Comparison of ENCODE assay signal across 8 cellular contexts in genomic region chrX:102516314-102516936, GRCh38. TPM values are rescaled to one million over a fixed set of nuclear protein-coding genes. Genes with fewer than 3 reads are reported as not detected.
A peak's percentile ranks its signal among the peaks of the same experiment; 100 is the strongest.
DNase-seq lines count a peak whose midpoint lies in the region; ATAC-seq, FAIRE-seq and TF ChIP-seq lines count a peak whose summit lies in the region.

Gene TMSB15A, minus strand, starts transcription at chrX:102516739.

- peaks cover 23% of the 10 kb centered on the region for H3K36me3 Mint-ChIP-seq in neural progenitor cell

- H2AFZ ChIP-seq in neural progenitor cell (replicated peaks) = peak within 1 kb of the TSS; percentile 2

- no peak within 1 kb of the TSS for H3K27ac ChIP-seq in A549
- peak within 1 kb of the TSS; percentile 84 for H3K27ac ChIP-seq in neural progenitor cell

- peaks cover 5% of the 10 kb centered on the region for H4K20me1 ChIP-seq in neural progenitor cell (ENCODE audit: low read depth)

- TF ChIP-seq RAD21 in A549 (conservative IDR thresholded peaks at IDR 0.05 in 1 of 2, IDR thresholded peaks at IDR 0.05 in 1 of 2) = no peak

- H3K4me2 ChIP-seq in A549 = peak within 1 kb of the TSS; percentile 96
- H3K4me2 ChIP-seq in neural progenitor cell = peak within 1 kb of the TSS; percentile 86

- TF ChIP-seq POLR2A in A549 (IDR thresholded peaks at IDR 0.05; ENCODE audit: low read length) = no peak

- POLR2A ChIA-PET in A549 (lab: Yijun Ruan, JAX) = no interaction called here

- TF ChIP-seq CTCF in A549 (IDR thresholded peaks at IDR 0.05) (no peak), foreskin fibroblast (IDR thresholded peaks at IDR 0.05; ENCODE audit: low read depth, low read length) (no peak), neural progenitor cell (IDR thresholded peaks at IDR 0.05) (no peak)

- TF ChIP-seq EP300 in A549 (IDR thresholded peaks at IDR 0.05) = no peak

- peaks cover 12% of the 10 kb centered on the region for H3K36me3 ChIP-seq in neural progenitor cell

- H3K79me2 ChIP-seq in neural progenitor cell (ENCODE audit: low read depth) = peaks cover 28% of the 10 kb centered on the region

- WGBS in A549 (ENCODE audit: missing lambda C conversion rate) = no CpG with 5 or more reads among the region's 50 CpGs

- DNase-seq in A549 (ENCODE audit: low read depth in 1 of 2, low spot score in 1 of 2) (peak; percentile 33 to 53), HTR-8/SVneo (ENCODE audit: insufficient read length, low spot score) (peak; percentile 15), RPMI8226 (peak; percentile 5), foreskin fibroblast (peak; percentile 23 to 70), neural progenitor cell (ENCODE audit: low spot score) (peak; percentile 90)
- peak in 3 of 4 experiments; percentile 4 to 49 (median 11) for DNase-seq in activated naive CD4-positive, alpha-beta T cell (lab: John Stamatoyannopoulos, UW)
- peak; percentile 28 to 34 for DNase-seq in stimulated activated naive CD8-positive, alpha-beta T cell treated with anti-CD3 and anti-CD28 coated beads, Interleukin-15, amount 100 ng/mL, for 72 hours

- H3K27ac Mint-ChIP-seq in neural progenitor cell = peak within 1 kb of the TSS; percentile 92
- no peak within 1 kb of the TSS for H3K27ac Mint-ChIP-seq in stimulated activated naive CD8-positive, alpha-beta T cell treated with anti-CD3 and anti-CD28 coated beads, Interleukin-15, amount 100 ng/mL, for 72 hours

- H3K4me3 ChIP-seq in A549 (peak within 1 kb of the TSS; percentile 42), foreskin fibroblast (ENCODE audit: low read depth in 1 of 2, low read length in 2 of 2) (peak within 1 kb of the TSS; percentile 43 to 61), neural progenitor cell (peak within 1 kb of the TSS; percentile 75)

- H3K9ac ChIP-seq in neural progenitor cell = peak within 1 kb of the TSS; percentile 68

- H3K4me1 ChIP-seq in A549 (no peaks in the 10 kb centered on the region), neural progenitor cell (peaks cover 7% of the 10 kb centered on the region)

- CTCF ChIA-PET in A549 (lab: Yijun Ruan, JAX) = interaction anchor here (1.0 kb wide), 1 partner anchor 319 kb away, joined by 3 read pairs; no protein-coding TSS in a partner anchor

- ATAC-seq in A549 (peak; percentile 95 to 96), GM19328 (IDR thresholded peaks at IDR 0.05; ENCODE audit: unreplicated experiment) (peak; percentile 83)
- ATAC-seq in stimulated activated naive CD8-positive, alpha-beta T cell treated with anti-CD3 and anti-CD28 coated beads, Interleukin-15, amount 100 ng/mL, for 72 hours = peak; percentile 95

- H3K4me3 Mint-ChIP-seq in neural progenitor cell = peak within 1 kb of the TSS; percentile 92
- H3K4me3 Mint-ChIP-seq in stimulated activated naive CD8-positive, alpha-beta T cell treated with anti-CD3 and anti-CD28 coated beads, Interleukin-15, amount 100 ng/mL, for 72 hours = peak within 1 kb of the TSS; percentile 85 to 90

- FAIRE-seq in A549 (lab: Jason Lieb, UNC) = no peak
- no peak for FAIRE-seq in HTR-8/SVneo (lab: Jason Lieb, UNC)

- peaks cover 14% of the 10 kb centered on the region for H3K9me3 Mint-ChIP-seq in neural progenitor cell
- no peaks in the 10 kb centered on the region for H3K9me3 Mint-ChIP-seq in stimulated activated naive CD8-positive, alpha-beta T cell treated with anti-CD3 and anti-CD28 coated beads, Interleukin-15, amount 100 ng/mL, for 72 hours

- H3K27me3 Mint-ChIP-seq in neural progenitor cell (ENCODE audit: insufficient read depth, low read depth) = no peaks in the 10 kb centered on the region
- H3K27me3 Mint-ChIP-seq in stimulated activated naive CD8-positive, alpha-beta T cell treated with anti-CD3 and anti-CD28 coated beads, Interleukin-15, amount 100 ng/mL, for 72 hours = peaks cover 25% of the 10 kb centered on the region

- no peaks in the 10 kb centered on the region for H3K27me3 ChIP-seq in neural progenitor cell

- H3K9me3 ChIP-seq in A549 = no peaks in the 10 kb centered on the region
- H3K9me3 ChIP-seq in neural progenitor cell (ENCODE audit: low read depth) = peaks cover under 1% of the 10 kb centered on the region

- peaks cover 3% of the 10 kb centered on the region for H3K4me1 Mint-ChIP-seq in neural progenitor cell
- H3K4me1 Mint-ChIP-seq in stimulated activated naive CD8-positive, alpha-beta T cell treated with anti-CD3 and anti-CD28 coated beads, Interleukin-15, amount 100 ng/mL, for 72 hours = peaks cover 5% of the 10 kb centered on the region

- H3F3A ChIP-seq in neural progenitor cell (ENCODE audit: low read depth) = no peaks in the 10 kb centered on the region

TF ChIP-seq in A549, 52 proteins besides CTCF, POLR2A, EP300 and RAD21:
- TF ChIP-seq E2F6 (IDR thresholded peaks at IDR 0.05; ENCODE audit: borderline replicate concordance, low read depth) (peak; percentile 80), CBX2 (IDR thresholded peaks at IDR 0.05; ENCODE audit: borderline replicate concordance, low read depth) (no peak)
- TF ChIP-seq, protein P1, sequence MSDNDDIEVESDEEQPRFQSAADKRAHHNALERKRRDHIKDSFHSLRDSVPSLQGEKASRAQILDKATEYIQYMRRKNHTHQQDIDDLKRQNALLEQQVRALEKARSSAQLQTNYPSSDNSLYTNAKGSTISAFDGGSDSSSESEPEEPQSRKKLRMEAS (IDR thresholded peaks at IDR 0.05) = peak; percentile 48; the same call in 1 of the 2 replicates

RNA-seq across cellular contexts. Expression of gene TMSB15A, which starts in this region (rescaled TPM):
- polyA plus RNA-seq in A549 (2011; rRNA removed) (0.30 and 1.2 TPM in 2 replicates), A549 (2017; fragmentation: RNase III; extraction: RNeasy Plus Mini Kit Qiagen cat#74134 plus additional on column Dnase treatment) (0.46 to 0.48 TPM (median 0.46 TPM) in 3 replicates)
- polyA plus RNA-seq in A549 (2012; cell fraction: cytosol; rRNA removed) = 0.54 and 0.69 TPM in 2 replicates
- 0.11 and 0.60 TPM in 2 replicates for polyA plus RNA-seq in A549 (2012; cell fraction: nucleus; rRNA removed)
- polyA minus RNA-seq in A549 (2011; rRNA and poly(A)+ RNA removed) = not detected in 2 replicates
- 561 and 1,054 TPM in 2 replicates for total RNA-seq in neural progenitor cell (ENCODE audit: low replicate concordance)

Comparison
In these comparisons a context has a peak if more than half of its experiments do, and no peak if none do; other contexts are left out.
1. DNase-seq: peak in every context shown above with its lines; median percentile 90 in neural progenitor cell; 46 in foreskin fibroblast; 43 in A549; 31 in stimulated activated naive CD8-positive, alpha-beta T cell treated with anti-CD3 and anti-CD28 coated beads, Interleukin-15, amount 100 ng/mL, for 72 hours; 15 in HTR-8/SVneo; 11 in activated naive CD4-positive, alpha-beta T cell; 5 in RPMI8226.